ENCODE assay signal across 3 cellular contexts in the genomic region with DNA sequence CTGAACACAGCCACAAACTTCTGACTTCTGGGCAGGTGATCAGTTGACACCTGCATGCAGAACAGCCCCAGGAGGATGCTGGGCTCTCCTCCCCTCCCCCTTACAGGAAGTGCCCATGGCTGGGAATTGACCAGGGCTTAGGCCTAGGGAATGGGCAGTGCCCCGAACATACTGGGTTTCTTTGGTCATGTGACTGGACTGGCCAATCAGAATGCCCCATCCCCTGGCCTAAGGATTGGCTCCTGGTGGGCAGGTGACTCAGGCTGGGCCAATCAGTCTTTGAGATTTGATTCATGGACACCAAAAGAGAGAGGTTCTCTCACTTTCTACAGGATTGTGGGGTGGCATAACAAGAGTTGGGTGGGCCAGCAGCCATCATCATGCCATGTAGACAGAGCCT.
TF ChIP-seq lines count a peak whose summit lies in the region.

No MANE protein-coding gene starts in this region.

TF ChIP-seq in A549, 52 proteins besides CTCF, POLR2A, EP300 and RAD21:
- no peak for TF ChIP-seq CHD4 (IDR thresholded peaks at IDR 0.05; ENCODE audit: borderline replicate concordance)
- TF ChIP-seq USF2 (IDR thresholded peaks at IDR 0.05) = peak; percentile 93
- no peak for TF ChIP-seq HOXB5 (CRISPR knock-in tag; IDR thresholded peaks at IDR 0.05)

TF ChIP-seq in Ishikawa, 13 proteins besides CTCF, POLR2A, EP300 and RAD21:
- TF ChIP-seq TAF1 (IDR thresholded peaks at IDR 0.05; ENCODE audit: low read depth) (0 out of 2 replicates have a peak, but pooled peaks have one; percentile 24), USF1 (IDR thresholded peaks at IDR 0.05) (peak; percentile 95), CREB1 (IDR thresholded peaks at IDR 0.05; ENCODE audit: low read depth) (no peak), YY1 (IDR thresholded peaks at IDR 0.05; ENCODE audit: low read depth) (no peak), CEBPB (IDR thresholded peaks at IDR 0.05) (no peak)

TF ChIP-seq in K562, 482 proteins besides CTCF, POLR2A, EP300 and RAD21 (continues in another document):
- TF ChIP-seq RUNX1 (IDR thresholded peaks at IDR 0.05; ENCODE audit: low read depth) (no peak), CTBP1 (IDR thresholded peaks at IDR 0.05; ENCODE audit: borderline replicate concordance) (no peak), FOS (IDR thresholded peaks at IDR 0.05; ENCODE audit: extremely low read depth, insufficient read length) (peak; percentile 63), ZNF444 (CRISPR knock-in tag; IDR thresholded peaks at IDR 0.05) (no peak), TOE1 (IDR thresholded peaks at IDR 0.05; ENCODE audit: borderline replicate concordance) (peak; percentile 94), TOE1 (CRISPR knock-in tag; IDR thresholded peaks at IDR 0.05; ENCODE audit: borderline replicate concordance, low read depth) (no peak), NR4A1 (CRISPR knock-in tag; IDR thresholded peaks at IDR 0.05) (no peak), NR4A1 (tag; IDR thresholded peaks at IDR 0.05) (no peak), RAD51 (IDR thresholded peaks at IDR 0.05; ENCODE audit: borderline replicate concordance, low read depth) (peak; percentile 96), GABPB2 (CRISPR knock-in tag; conservative IDR thresholded peaks at IDR 0.05) (no peak), ZNF318 (IDR thresholded peaks at IDR 0.05; ENCODE audit: borderline replicate concordance in 1 of 2, low read depth in 1 of 2) (no peak), MEF2D (tag; conservative IDR thresholded peaks at IDR 0.05; ENCODE audit: low read depth) (no peak), NR2C1 (IDR thresholded peaks at IDR 0.05) (no peak), NR2C1 (tag; IDR thresholded peaks at IDR 0.05) (no peak), KLF1 (tag; IDR thresholded peaks at IDR 0.05) (no peak), ZBTB40 (IDR thresholded peaks at IDR 0.05) (no peak), ZBTB40 (CRISPR knock-in tag; IDR thresholded peaks at IDR 0.05) (no peak), USF1 (CRISPR knock-in tag; IDR thresholded peaks at IDR 0.05) (peak; percentile 95), TRIM25 (IDR thresholded peaks at IDR 0.05; ENCODE audit: borderline replicate concordance) (no peak), SRF (CRISPR knock-in tag; IDR thresholded peaks at IDR 0.05) (no peak), ZNF146 (CRISPR knock-in tag; IDR thresholded peaks at IDR 0.05; ENCODE audit: unreplicated experiment) (no peak), NCOR1 (IDR thresholded peaks at IDR 0.05) (no peak)
- TF ChIP-seq, protein P1, sequence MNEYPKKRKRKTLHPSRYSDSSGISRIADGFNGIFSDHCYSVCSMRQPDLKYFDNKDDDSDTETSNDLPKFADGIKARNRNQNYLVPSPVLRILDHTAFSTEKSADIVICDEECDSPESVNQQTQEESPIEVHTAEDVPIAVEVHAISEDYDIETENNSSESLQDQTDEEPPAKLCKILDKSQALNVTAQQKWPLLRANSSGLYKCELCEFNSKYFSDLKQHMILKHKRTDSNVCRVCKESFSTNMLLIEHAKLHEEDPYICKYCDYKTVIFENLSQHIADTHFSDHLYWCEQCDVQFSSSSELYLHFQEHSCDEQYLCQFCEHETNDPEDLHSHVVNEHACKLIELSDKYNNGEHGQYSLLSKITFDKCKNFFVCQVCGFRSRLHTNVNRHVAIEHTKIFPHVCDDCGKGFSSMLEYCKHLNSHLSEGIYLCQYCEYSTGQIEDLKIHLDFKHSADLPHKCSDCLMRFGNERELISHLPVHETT (CRISPR knock-in tag; conservative IDR thresholded peaks at IDR 0.05 in 1 of 2, IDR thresholded peaks at IDR 0.05 in 1 of 2) = no peak
- TF ChIP-seq, protein P2, sequence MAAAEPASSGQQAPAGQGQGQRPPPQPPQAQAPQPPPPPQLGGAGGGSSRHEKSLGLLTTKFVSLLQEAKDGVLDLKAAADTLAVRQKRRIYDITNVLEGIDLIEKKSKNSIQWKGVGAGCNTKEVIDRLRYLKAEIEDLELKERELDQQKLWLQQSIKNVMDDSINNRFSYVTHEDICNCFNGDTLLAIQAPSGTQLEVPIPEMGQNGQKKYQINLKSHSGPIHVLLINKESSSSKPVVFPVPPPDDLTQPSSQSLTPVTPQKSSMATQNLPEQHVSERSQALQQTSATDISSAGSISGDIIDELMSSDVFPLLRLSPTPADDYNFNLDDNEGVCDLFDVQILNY (CRISPR knock-in tag; IDR thresholded peaks at IDR 0.05) = no peak
- TF ChIP-seq, protein P3, sequence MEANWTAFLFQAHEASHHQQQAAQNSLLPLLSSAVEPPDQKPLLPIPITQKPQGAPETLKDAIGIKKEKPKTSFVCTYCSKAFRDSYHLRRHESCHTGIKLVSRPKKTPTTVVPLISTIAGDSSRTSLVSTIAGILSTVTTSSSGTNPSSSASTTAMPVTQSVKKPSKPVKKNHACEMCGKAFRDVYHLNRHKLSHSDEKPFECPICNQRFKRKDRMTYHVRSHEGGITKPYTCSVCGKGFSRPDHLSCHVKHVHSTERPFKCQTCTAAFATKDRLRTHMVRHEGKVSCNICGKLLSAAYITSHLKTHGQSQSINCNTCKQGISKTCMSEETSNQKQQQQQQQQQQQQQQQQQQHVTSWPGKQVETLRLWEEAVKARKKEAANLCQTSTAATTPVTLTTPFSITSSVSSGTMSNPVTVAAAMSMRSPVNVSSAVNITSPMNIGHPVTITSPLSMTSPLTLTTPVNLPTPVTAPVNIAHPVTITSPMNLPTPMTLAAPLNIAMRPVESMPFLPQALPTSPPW (CRISPR knock-in tag; IDR thresholded peaks at IDR 0.05) = no peak
